ENCODE assay signal across 1 cellular context in the genomic region with DNA sequence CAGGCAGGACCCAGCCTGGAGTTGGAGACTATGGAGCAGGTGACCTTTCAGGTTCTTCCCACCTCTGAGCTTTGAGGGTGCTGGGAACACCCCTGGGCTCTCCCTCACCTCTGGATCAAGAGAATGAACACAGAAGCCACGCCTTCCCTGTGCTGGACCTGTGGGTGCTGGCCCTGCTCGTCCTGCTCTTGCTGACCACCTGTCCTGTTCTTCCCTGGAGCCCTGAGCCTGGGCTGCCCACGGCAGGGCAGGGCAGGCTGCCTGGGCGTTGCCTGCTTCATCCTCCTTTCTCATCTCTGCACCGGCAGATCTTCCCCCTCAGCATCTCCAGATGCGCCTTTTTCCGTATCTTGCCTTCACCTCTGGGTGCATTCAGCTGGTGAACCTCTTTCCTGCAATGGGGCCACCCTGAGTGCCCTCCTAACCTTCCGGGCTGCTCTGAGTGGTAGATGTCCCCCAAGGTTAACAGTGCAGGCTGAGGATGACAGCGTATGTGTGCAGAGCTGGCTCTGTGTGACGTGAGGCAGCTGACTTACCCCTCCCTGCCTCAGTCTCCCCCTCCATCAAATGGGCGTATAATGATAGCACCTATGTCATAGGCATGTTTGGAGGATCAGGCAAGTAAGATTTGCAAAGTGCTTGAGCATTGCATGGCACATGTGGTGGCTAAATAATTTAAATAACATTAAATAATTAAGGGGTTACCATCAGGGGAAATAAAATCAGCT.
TF ChIP-seq lines count a peak whose summit lies in the region.

No MANE protein-coding gene starts in this region.

TF ChIP-seq in K562, 482 proteins besides CTCF, POLR2A, EP300 and RAD21 (continues in another document):
- TF ChIP-seq, protein P1, sequence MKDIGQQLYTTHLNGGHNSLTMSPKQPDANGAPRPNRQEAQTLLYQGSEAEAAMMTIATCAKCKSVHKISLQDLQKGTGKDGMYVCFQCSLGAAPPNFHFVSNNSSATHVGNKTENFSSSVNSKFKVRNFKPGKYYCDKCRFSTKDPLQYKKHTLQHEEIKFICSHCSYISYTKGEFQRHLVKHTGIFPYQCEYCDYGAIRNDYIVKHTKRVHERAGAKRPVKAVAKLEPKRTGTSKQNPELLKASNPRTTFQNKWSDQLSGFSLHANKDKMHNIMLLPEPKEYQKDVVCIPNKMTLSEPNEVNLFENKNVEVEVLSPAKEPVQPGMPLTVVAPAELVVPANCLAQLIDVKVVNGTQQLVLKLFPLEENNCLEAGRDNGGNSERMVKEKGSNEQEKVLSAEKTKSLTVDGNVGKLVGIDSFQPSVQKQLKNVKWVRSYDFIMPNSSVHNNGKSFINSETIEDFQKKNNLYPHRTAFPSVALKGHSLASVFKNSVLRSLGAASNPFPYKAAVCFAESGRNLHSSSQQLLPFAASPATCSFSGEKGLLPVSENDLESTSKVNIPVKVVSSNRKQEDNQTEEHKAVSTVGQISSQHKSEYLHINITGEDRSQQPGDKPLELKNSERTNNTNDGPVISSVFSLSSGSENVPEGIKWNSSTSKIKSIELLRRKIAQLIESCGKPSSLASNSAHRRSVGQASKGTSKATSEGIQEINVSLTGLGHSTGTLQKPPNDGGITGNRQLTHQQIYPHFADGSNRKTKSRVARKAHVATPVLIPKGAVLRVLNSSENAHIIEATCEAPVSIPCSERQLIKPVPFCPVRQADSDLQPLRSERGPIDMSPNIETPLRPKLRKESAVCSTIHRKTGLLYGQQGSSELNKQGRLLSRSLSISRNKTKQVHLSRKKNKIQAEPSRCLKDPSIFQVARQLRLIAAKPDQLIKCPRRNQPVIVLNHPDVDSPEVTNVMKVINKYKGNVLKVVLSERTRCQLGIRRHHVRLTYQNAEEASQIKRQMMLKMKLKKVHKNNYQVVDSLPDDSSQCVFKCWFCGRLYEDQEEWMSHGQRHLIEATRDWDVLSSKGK (CRISPR knock-in tag; IDR thresholded peaks at IDR 0.05): no peak
- TF ChIP-seq DDX20 (tag; IDR thresholded peaks at IDR 0.05; ENCODE audit: low read depth): no peak
- no peak for TF ChIP-seq DLX4 (CRISPR knock-in tag; IDR thresholded peaks at IDR 0.05)
- TF ChIP-seq ZNF212 (CRISPR knock-in tag; IDR thresholded peaks at IDR 0.05): no peak
- no peak for TF ChIP-seq THRAP3 (IDR thresholded peaks at IDR 0.05; ENCODE audit: borderline replicate concordance)
- no peak for TF ChIP-seq TSHZ1 (CRISPR knock-in tag; IDR thresholded peaks at IDR 0.05)
- TF ChIP-seq, protein P2, sequence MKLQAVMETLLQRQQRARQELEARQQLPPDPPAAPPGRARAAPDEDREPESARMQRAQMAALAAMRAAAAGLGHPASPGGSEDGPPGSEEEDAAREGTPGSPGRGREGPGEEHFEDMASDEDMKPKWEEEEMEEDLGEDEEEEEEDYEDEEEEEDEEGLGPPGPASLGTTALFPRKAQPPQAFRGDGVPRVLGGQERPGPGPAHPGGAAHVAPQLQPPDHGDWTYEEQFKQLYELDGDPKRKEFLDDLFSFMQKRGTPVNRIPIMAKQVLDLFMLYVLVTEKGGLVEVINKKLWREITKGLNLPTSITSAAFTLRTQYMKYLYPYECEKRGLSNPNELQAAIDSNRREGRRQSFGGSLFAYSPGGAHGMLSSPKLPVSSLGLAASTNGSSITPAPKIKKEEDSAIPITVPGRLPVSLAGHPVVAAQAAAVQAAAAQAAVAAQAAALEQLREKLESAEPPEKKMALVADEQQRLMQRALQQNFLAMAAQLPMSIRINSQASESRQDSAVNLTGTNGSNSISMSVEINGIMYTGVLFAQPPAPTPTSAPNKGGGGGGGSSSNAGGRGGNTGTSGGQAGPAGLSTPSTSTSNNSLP (IDR thresholded peaks at IDR 0.05; ENCODE audit: borderline replicate concordance, low read depth, low read length): no peak
- no peak for TF ChIP-seq NR4A1 (CRISPR knock-in tag; IDR thresholded peaks at IDR 0.05)
- TF ChIP-seq NR4A1 (tag; IDR thresholded peaks at IDR 0.05): no peak
- peak; percentile 31 to 64; a peak in 1 of 4 replicates for TF ChIP-seq KDM1A (IDR thresholded peaks at IDR 0.05)
- TF ChIP-seq SMARCA5 (IDR thresholded peaks at IDR 0.05): peak; percentile 64; the same call in 1 of the 2 replicates
- no peak for TF ChIP-seq CBFA2T2 (conservative IDR thresholded peaks at IDR 0.05)
- no peak for TF ChIP-seq POLR3A (IDR thresholded peaks at IDR 0.05; ENCODE audit: borderline replicate concordance, extremely low read depth, insufficient read depth, insufficient read length)
- peak; percentile 9; the same call in 1 of the 2 replicates for TF ChIP-seq TFAP4 (CRISPR knock-in tag; IDR thresholded peaks at IDR 0.05; ENCODE audit: borderline replicate concordance)
- TF ChIP-seq, protein P3, sequence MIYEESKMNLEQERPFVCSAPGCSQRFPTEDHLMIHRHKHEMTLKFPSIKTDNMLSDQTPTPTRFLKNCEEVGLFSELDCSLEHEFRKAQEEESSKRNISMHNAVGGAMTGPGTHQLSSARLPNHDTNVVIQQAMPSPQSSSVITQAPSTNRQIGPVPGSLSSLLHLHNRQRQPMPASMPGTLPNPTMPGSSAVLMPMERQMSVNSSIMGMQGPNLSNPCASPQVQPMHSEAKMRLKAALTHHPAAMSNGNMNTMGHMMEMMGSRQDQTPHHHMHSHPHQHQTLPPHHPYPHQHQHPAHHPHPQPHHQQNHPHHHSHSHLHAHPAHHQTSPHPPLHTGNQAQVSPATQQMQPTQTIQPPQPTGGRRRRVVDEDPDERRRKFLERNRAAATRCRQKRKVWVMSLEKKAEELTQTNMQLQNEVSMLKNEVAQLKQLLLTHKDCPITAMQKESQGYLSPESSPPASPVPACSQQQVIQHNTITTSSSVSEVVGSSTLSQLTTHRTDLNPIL (CRISPR knock-in tag; IDR thresholded peaks at IDR 0.05): no peak
- no peak for TF ChIP-seq RBM25 (IDR thresholded peaks at IDR 0.05; ENCODE audit: low read depth, low read length, severe bottlenecking)
- no peak for TF ChIP-seq NR2C2 (CRISPR knock-in tag; IDR thresholded peaks at IDR 0.05)
- no peak for TF ChIP-seq NR2C2 (tag; IDR thresholded peaks at IDR 0.05)
- TF ChIP-seq ARID2 (IDR thresholded peaks at IDR 0.05): no peak
- TF ChIP-seq, protein P4, sequence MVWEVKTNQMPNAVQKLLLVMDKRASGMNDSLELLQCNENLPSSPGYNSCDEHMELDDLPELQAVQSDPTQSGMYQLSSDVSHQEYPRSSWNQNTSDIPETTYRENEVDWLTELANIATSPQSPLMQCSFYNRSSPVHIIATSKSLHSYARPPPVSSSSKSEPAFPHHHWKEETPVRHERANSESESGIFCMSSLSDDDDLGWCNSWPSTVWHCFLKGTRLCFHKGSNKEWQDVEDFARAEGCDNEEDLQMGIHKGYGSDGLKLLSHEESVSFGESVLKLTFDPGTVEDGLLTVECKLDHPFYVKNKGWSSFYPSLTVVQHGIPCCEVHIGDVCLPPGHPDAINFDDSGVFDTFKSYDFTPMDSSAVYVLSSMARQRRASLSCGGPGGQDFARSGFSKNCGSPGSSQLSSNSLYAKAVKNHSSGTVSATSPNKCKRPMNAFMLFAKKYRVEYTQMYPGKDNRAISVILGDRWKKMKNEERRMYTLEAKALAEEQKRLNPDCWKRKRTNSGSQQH (CRISPR knock-in tag; IDR thresholded peaks at IDR 0.05): no peak
- no peak for TF ChIP-seq RBM15 (IDR thresholded peaks at IDR 0.05; ENCODE audit: insufficient read depth, low read length)
- TF ChIP-seq BCOR (IDR thresholded peaks at IDR 0.05): peak; percentile 87
- peak; percentile 72 for TF ChIP-seq ADNP (tag; IDR thresholded peaks at IDR 0.05)
- no peak for TF ChIP-seq RBM39 (optimal IDR thresholded peaks at IDR 0.05; ENCODE audit: low read depth, low read length)
- no peak for TF ChIP-seq TFAM (CRISPR knock-in tag; conservative IDR thresholded peaks at IDR 0.05)
- no peak for TF ChIP-seq HNRNPK (IDR thresholded peaks at IDR 0.05; ENCODE audit: low read depth, low read length, poor library complexity, severe bottlenecking)
- TF ChIP-seq SMAD3 (CRISPR knock-in tag; conservative IDR thresholded peaks at IDR 0.05): no peak
- no peak for TF ChIP-seq FOXJ3 (CRISPR knock-in tag; IDR thresholded peaks at IDR 0.05)
- no peak for TF ChIP-seq CTCFL (IDR thresholded peaks at IDR 0.05; ENCODE audit: borderline replicate concordance, insufficient read depth, low read depth, low read length, poor library complexity, severe bottlenecking)
- TF ChIP-seq ZNF707 (CRISPR knock-in tag; conservative IDR thresholded peaks at IDR 0.05): no peak
- TF ChIP-seq ZNF699 (CRISPR knock-in tag; IDR thresholded peaks at IDR 0.05; ENCODE audit: insufficient replicate concordance): no peak
- no peak for TF ChIP-seq ZNF217 (CRISPR knock-in tag; IDR thresholded peaks at IDR 0.05)
- TF ChIP-seq HNRNPH1 (optimal IDR thresholded peaks at IDR 0.05; ENCODE audit: low read depth, low read length): no peak
- no peak for TF ChIP-seq EHMT2 (IDR thresholded peaks at IDR 0.05)
- TF ChIP-seq HLTF (IDR thresholded peaks at IDR 0.05): no peak
- TF ChIP-seq, protein P5, sequence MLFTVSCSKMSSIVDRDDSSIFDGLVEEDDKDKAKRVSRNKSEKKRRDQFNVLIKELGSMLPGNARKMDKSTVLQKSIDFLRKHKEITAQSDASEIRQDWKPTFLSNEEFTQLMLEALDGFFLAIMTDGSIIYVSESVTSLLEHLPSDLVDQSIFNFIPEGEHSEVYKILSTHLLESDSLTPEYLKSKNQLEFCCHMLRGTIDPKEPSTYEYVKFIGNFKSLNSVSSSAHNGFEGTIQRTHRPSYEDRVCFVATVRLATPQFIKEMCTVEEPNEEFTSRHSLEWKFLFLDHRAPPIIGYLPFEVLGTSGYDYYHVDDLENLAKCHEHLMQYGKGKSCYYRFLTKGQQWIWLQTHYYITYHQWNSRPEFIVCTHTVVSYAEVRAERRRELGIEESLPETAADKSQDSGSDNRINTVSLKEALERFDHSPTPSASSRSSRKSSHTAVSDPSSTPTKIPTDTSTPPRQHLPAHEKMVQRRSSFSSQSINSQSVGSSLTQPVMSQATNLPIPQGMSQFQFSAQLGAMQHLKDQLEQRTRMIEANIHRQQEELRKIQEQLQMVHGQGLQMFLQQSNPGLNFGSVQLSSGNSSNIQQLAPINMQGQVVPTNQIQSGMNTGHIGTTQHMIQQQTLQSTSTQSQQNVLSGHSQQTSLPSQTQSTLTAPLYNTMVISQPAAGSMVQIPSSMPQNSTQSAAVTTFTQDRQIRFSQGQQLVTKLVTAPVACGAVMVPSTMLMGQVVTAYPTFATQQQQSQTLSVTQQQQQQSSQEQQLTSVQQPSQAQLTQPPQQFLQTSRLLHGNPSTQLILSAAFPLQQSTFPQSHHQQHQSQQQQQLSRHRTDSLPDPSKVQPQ (CRISPR knock-in tag; IDR thresholded peaks at IDR 0.05; ENCODE audit: borderline replicate concordance): no peak
- TF ChIP-seq, protein P6, sequence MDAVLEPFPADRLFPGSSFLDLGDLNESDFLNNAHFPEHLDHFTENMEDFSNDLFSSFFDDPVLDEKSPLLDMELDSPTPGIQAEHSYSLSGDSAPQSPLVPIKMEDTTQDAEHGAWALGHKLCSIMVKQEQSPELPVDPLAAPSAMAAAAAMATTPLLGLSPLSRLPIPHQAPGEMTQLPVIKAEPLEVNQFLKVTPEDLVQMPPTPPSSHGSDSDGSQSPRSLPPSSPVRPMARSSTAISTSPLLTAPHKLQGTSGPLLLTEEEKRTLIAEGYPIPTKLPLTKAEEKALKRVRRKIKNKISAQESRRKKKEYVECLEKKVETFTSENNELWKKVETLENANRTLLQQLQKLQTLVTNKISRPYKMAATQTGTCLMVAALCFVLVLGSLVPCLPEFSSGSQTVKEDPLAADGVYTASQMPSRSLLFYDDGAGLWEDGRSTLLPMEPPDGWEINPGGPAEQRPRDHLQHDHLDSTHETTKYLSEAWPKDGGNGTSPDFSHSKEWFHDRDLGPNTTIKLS (IDR thresholded peaks at IDR 0.05; ENCODE audit: borderline replicate concordance, low read depth): no peak
- TF ChIP-seq ERF (CRISPR knock-in tag; IDR thresholded peaks at IDR 0.05): no peak
- TF ChIP-seq FOXJ2 (tag; IDR thresholded peaks at IDR 0.05): no peak
- TF ChIP-seq NONO (IDR thresholded peaks at IDR 0.05; ENCODE audit: low read depth in 2 of 2, low read length in 1 of 2): no peak
